Comparison of ENCODE assay signal across 8 cellular contexts in genomic region chr12:113030875-113031525, GRCh38. TPM values are rescaled to one million over a fixed set of nuclear protein-coding genes. Genes with fewer than 3 reads are reported as not detected.
A peak's percentile ranks its signal among the peaks of the same experiment; 100 is the strongest.
DNase-seq lines count a peak whose midpoint lies in the region; ATAC-seq and TF ChIP-seq lines count a peak whose summit lies in the region.

No MANE protein-coding gene starts in this region.

- H2AFZ ChIP-seq in SK-N-SH (ENCODE audit: low read depth), result no peak overlapping the region

- H3K4me3 ChIP-seq in SK-N-SH (ENCODE audit: low read depth in 2 of 2, low read length in 1 of 2) (no peak overlapping the region; a peak in 1 of 4 replicates), fibroblast of pulmonary artery (replicated peaks; ENCODE audit: low read depth, low read length) (no peak overlapping the region)

- peaks cover 0 to 4% of the 10 kb centered on the region in 2 experiments; a peak in 1 of 4 replicates for H3K4me1 ChIP-seq in SK-N-SH (ENCODE audit: control insufficient read depth in 1 of 2, insufficient read depth in 2 of 2, low read depth in 1 of 2, low read length in 1 of 2)

- H3K79me2 ChIP-seq in SK-N-SH (ENCODE audit: insufficient read depth), result no peaks in the 10 kb centered on the region

- no peak overlapping the region for H3K27ac Mint-ChIP-seq in neural crest cell (ENCODE audit: unreplicated experiment)

- no peaks in the 10 kb centered on the region for H3K36me3 ChIP-seq in SK-N-SH (replicated peaks in 1 of 2; ENCODE audit: control insufficient read depth in 1 of 2, insufficient read depth in 2 of 2, low read length in 1 of 2)

- no peak overlapping the region for H3K4me2 ChIP-seq in SK-N-SH

- H4K20me1 ChIP-seq in SK-N-SH (ENCODE audit: insufficient read depth), result no peaks in the 10 kb centered on the region

- H3K27ac ChIP-seq in SK-N-SH (ENCODE audit: low read depth in 2 of 2, low read length in 1 of 2), result no peak overlapping the region

- H3K9me3 Mint-ChIP-seq in neural crest cell, result peaks cover 10% of the 10 kb centered on the region

- WGBS in SK-N-SH (ENCODE audit: low lambda C conversion rate), result 8% methylated on average over 9 of the region's 9 CpGs

- H3K4me3 Mint-ChIP-seq in neural crest cell, result no peak overlapping the region

- POLR2A ChIA-PET in SK-N-SH (lab: Yijun Ruan, JAX), result no interaction called here

- H3K27me3 ChIP-seq in SK-N-SH (ENCODE audit: insufficient read depth), result no peaks in the 10 kb centered on the region; the same call in 1 of the 2 replicates

- peak; percentile 85 for TF ChIP-seq RAD21 in SK-N-SH (IDR thresholded peaks at IDR 0.05; ENCODE audit: low read length)

- DNase-seq in GM04504 (ENCODE audit: low read depth) (peak; percentile 31), NCI-H1092 treated with DMSO at 0.1 percent for 48 hours (lab: John Stamatoyannopoulos, UW) (peak; percentile 80), SK-N-SH (peak; percentile 71), fibroblast of pulmonary artery (ENCODE audit: low read depth) (peak; percentile 77), neural crest cell (ENCODE audit: low read depth, low spot score) (peak; percentile 23)
- DNase-seq in activated CD8-positive, alpha-beta memory T cell treated with anti-CD3 and anti-CD28 coated beads, Interleukin-2, amount 50 U/mL, for 4 hours, result no peak

- no peaks in the 10 kb centered on the region for H3K9me2 ChIP-seq in SK-N-SH

- no peak; a peak in 1 of 4 replicates for TF ChIP-seq EP300 in SK-N-SH (IDR thresholded peaks at IDR 0.05; ENCODE audit: borderline replicate concordance in 1 of 2, low read depth in 1 of 2, low read length in 1 of 2)

- H3K36me3 Mint-ChIP-seq in neural crest cell (ENCODE audit: low read depth), result no peaks in the 10 kb centered on the region

- H3K9ac ChIP-seq in SK-N-SH, result no peak overlapping the region

- peaks cover 5% of the 10 kb centered on the region for H3K4me1 Mint-ChIP-seq in neural crest cell

- H3K27me3 Mint-ChIP-seq in neural crest cell (ENCODE audit: low read depth), result peaks cover 25% of the 10 kb centered on the region

- CTCF ChIA-PET in SK-N-SH (lab: Yijun Ruan, JAX), result interaction anchor here (0.6 to 3.1 kb wide), 24 partner anchors 12 to 581 kb away, joined by 3 to 39 read pairs (median 4); partner anchors contain the start of genes OAS1 and OAS2

- H3K9me3 ChIP-seq in SK-N-SH, result no peaks in the 10 kb centered on the region

- peak; percentile 76 for TF ChIP-seq CTCF in SK-N-SH (IDR thresholded peaks at IDR 0.05)
- peak; percentile 78 for TF ChIP-seq CTCF in fibroblast of pulmonary artery (IDR thresholded peaks at IDR 0.05; ENCODE audit: low read length, missing control alignments)
- TF ChIP-seq CTCF in neural crest cell (conservative IDR thresholded peaks at IDR 0.05), result peak; percentile 79

- H3F3A ChIP-seq in SK-N-SH (replicated peaks; ENCODE audit: insufficient read depth), result no peaks in the 10 kb centered on the region

- ATAC-seq in HG02759 (IDR thresholded peaks at IDR 0.05; ENCODE audit: unreplicated experiment) (no peak), GM18867 (IDR thresholded peaks at IDR 0.05; ENCODE audit: unreplicated experiment) (no peak)

TF ChIP-seq in SK-N-SH, 30 proteins besides CTCF, POLR2A, EP300 and RAD21:
- TF ChIP-seq SMC3 (IDR thresholded peaks at IDR 0.05; ENCODE audit: low read depth, low read length) (peak; percentile 80), MXI1 (IDR thresholded peaks at IDR 0.05; ENCODE audit: low read depth, low read length) (0 out of 2 replicates have a peak, but pooled peaks have one; percentile 36), CHD2 (IDR thresholded peaks at IDR 0.05; ENCODE audit: low read length, partially characterized antibody) (peak; percentile 47)
- TF ChIP-seq, protein P1, sequence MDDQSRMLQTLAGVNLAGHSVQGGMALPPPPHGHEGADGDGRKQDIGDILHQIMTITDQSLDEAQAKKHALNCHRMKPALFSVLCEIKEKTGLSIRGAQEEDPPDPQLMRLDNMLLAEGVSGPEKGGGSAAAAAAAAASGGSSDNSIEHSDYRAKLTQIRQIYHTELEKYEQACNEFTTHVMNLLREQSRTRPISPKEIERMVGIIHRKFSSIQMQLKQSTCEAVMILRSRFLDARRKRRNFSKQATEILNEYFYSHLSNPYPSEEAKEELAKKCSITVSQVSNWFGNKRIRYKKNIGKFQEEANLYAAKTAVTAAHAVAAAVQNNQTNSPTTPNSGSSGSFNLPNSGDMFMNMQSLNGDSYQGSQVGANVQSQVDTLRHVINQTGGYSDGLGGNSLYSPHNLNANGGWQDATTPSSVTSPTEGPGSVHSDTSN (IDR thresholded peaks at IDR 0.05), result no peak

RNA-seq across cellular contexts. Expression of gene DTX1, which starts 25.5 kb away (rescaled TPM):
- 0.72 and 1.0 TPM in 2 replicates for polyA plus RNA-seq in SK-N-SH (2012; rRNA removed)
- 0.40 and 0.96 TPM in 2 replicates for polyA plus RNA-seq in SK-N-SH (2012; cell fraction: cytosol; rRNA removed)
- polyA plus RNA-seq in SK-N-SH (2012; cell fraction: nucleus; rRNA removed), result 2.4 and 2.7 TPM in 2 replicates
- total RNA-seq in neural crest cell, result 8.1 and 8.4 TPM in 2 replicates

RNA-seq across cellular contexts. Expression of gene OAS2, which starts 52.7 kb away (rescaled TPM):
- polyA plus RNA-seq in SK-N-SH (2012; rRNA removed), result 0.02 TPM in 1 of 2 replicates, not detected in the other
- polyA plus RNA-seq in SK-N-SH (2012; cell fraction: cytosol; rRNA removed), result under 0.01 and 0.01 TPM in 2 replicates
- polyA plus RNA-seq in SK-N-SH (2012; cell fraction: nucleus; rRNA removed), result 0.01 TPM in 1 of 2 replicates, not detected in the other
- total RNA-seq in neural crest cell, result not detected in 2 replicates
